ENCODE assay signal across 7 cellular contexts in genomic region chr12:96445743-96446655, GRCh38. TPM values are rescaled to one million over a fixed set of nuclear protein-coding genes. Genes with fewer than 3 reads are reported as not detected.
A peak's percentile ranks its signal among the peaks of the same experiment; 100 is the strongest.
DNase-seq lines count a peak whose midpoint lies in the region; ATAC-seq and TF ChIP-seq lines count a peak whose summit lies in the region.

No MANE protein-coding gene starts in this region.

- H3K79me2 ChIP-seq in SK-N-SH (ENCODE audit: insufficient read depth) = no peaks in the 10 kb centered on the region

- no peak for TF ChIP-seq RAD21 in SK-N-SH (IDR thresholded peaks at IDR 0.05; ENCODE audit: low read length)

- peak overlapping the region; percentile 46 for H3K4me2 ChIP-seq in SK-N-SH

- H3K9me3 ChIP-seq in SK-N-SH (no peaks in the 10 kb centered on the region), ascending aorta (no peaks in the 10 kb centered on the region), left lung (no peaks in the 10 kb centered on the region), stomach smooth muscle (ENCODE audit: control insufficient read depth in 2 of 2, low read length in 2 of 2) (no peaks in the 10 kb centered on the region)

- H3K4me3 ChIP-seq in SK-N-SH (ENCODE audit: low read depth in 2 of 2, low read length in 1 of 2) = peak overlapping the region in 1 of 2 experiments; percentile 15; a peak in 1 of 4 replicates
- H3K4me3 ChIP-seq in ascending aorta = no peak overlapping the region
- H3K4me3 ChIP-seq in left lung = no peak overlapping the region
- no peak overlapping the region for H3K4me3 ChIP-seq in stomach smooth muscle (ENCODE audit: low read length in 2 of 2)

- H3K27me3 ChIP-seq in SK-N-SH (ENCODE audit: insufficient read depth) (no peaks in the 10 kb centered on the region), ascending aorta (no peaks in the 10 kb centered on the region), left lung (no peaks in the 10 kb centered on the region), stomach smooth muscle (ENCODE audit: control insufficient read depth in 1 of 2, insufficient read depth in 2 of 2, low read length in 2 of 2) (no peaks in the 10 kb centered on the region)

- H3K9ac ChIP-seq in SK-N-SH (peak overlapping the region; percentile 69), stomach smooth muscle (ENCODE audit: low read length in 2 of 2) (no peak overlapping the region)

- H3F3A ChIP-seq in SK-N-SH (replicated peaks; ENCODE audit: insufficient read depth) = peaks cover 36% of the 10 kb centered on the region

- ATAC-seq in GM18861 (IDR thresholded peaks at IDR 0.05; ENCODE audit: unreplicated experiment) = peak; percentile 97
- peak; percentile 66 for ATAC-seq in HG02970 (IDR thresholded peaks at IDR 0.05; ENCODE audit: low FRiP score, unreplicated experiment)
- peak; percentile 87 for ATAC-seq in left lung

- no peaks in the 10 kb centered on the region for H4K20me1 ChIP-seq in SK-N-SH (ENCODE audit: insufficient read depth)

- H3K36me3 ChIP-seq in SK-N-SH (replicated peaks in 1 of 2; ENCODE audit: control insufficient read depth in 1 of 2, insufficient read depth in 2 of 2, low read length in 1 of 2) (no peaks in the 10 kb centered on the region), ascending aorta (no peaks in the 10 kb centered on the region), left lung (no peaks in the 10 kb centered on the region), stomach smooth muscle (ENCODE audit: control insufficient read depth in 2 of 2, insufficient read depth in 2 of 2, low read length in 2 of 2) (no peaks in the 10 kb centered on the region)

- peak overlapping the region; percentile 58 to 98; a peak in 3 of 4 replicates for H3K27ac ChIP-seq in SK-N-SH (ENCODE audit: low read depth in 2 of 2, low read length in 1 of 2)
- peak overlapping the region; percentile 62 to 63 for H3K27ac ChIP-seq in ascending aorta
- peak overlapping the region; percentile 64 to 79 for H3K27ac ChIP-seq in left lung
- peak overlapping the region; percentile 18 for H3K27ac ChIP-seq in stomach smooth muscle (ENCODE audit: low read length)

- no peaks in the 10 kb centered on the region for H3K9me2 ChIP-seq in SK-N-SH

- TF ChIP-seq CTCF in SK-N-SH (IDR thresholded peaks at IDR 0.05) (no peak), ascending aorta (IDR thresholded peaks at IDR 0.05) (no peak), left lung (IDR thresholded peaks at IDR 0.05) (no peak)

- WGBS in SK-N-SH (ENCODE audit: low lambda C conversion rate) = 23% methylated on average over 6 of the region's 6 CpGs

- intact Hi-C loops in ascending aorta (cut with DNase I) (no loop called here), left lung (cut with DNase I) (no loop called here)

- DNase-seq in SK-N-SH = no peak
- no peak for DNase-seq in ascending aorta (ENCODE audit: low spot score in 2 of 2)
- DNase-seq in left lung = no peak
- no peak for DNase-seq in NCI-H2029 treated with DMSO at 0.1 percent for 48 hours (lab: John Stamatoyannopoulos, UW)

- CTCF ChIA-PET in SK-N-SH (lab: Yijun Ruan, JAX) = interaction anchor here (0.6 to 1.9 kb wide), 3 partner anchors 16 to 1417 kb away, joined by 3 to 7 read pairs (median 3); partner anchors contain the start of gene CFAP54

- POLR2A ChIA-PET in SK-N-SH (lab: Yijun Ruan, JAX) = no interaction called here

- H3K4me1 ChIP-seq in SK-N-SH (ENCODE audit: control insufficient read depth in 1 of 2, insufficient read depth in 2 of 2, low read depth in 1 of 2, low read length in 1 of 2) = peaks cover 0 to 21% of the 10 kb centered on the region in 2 experiments; a peak in 3 of 4 replicates
- H3K4me1 ChIP-seq in ascending aorta = no peaks in the 10 kb centered on the region
- H3K4me1 ChIP-seq in left lung = peaks cover 0 to 25% of the 10 kb centered on the region in 2 donors
- H3K4me1 ChIP-seq in stomach smooth muscle (ENCODE audit: control insufficient read depth, insufficient read depth, low read length) = no peaks in the 10 kb centered on the region

- peak in 1 of 2 experiments; percentile 83; a peak in 2 of 4 replicates for TF ChIP-seq EP300 in SK-N-SH (IDR thresholded peaks at IDR 0.05; ENCODE audit: borderline replicate concordance in 1 of 2, low read depth in 1 of 2, low read length in 1 of 2)

- peak overlapping the region; percentile 41; the same call in 1 of the 2 replicates for H2AFZ ChIP-seq in SK-N-SH (ENCODE audit: low read depth)

TF ChIP-seq in SK-N-SH, 30 proteins besides CTCF, POLR2A, EP300 and RAD21 (continues in another document):
- TF ChIP-seq ZBTB33 (IDR thresholded peaks at IDR 0.05; ENCODE audit: borderline replicate concordance, low read depth) (no peak), MXI1 (IDR thresholded peaks at IDR 0.05; ENCODE audit: low read depth, low read length) (no peak), RFX5 (IDR thresholded peaks at IDR 0.05; ENCODE audit: low read length) (no peak), NFIC (IDR thresholded peaks at IDR 0.05; ENCODE audit: borderline replicate concordance) (peak; percentile 37; the same call in 1 of the 2 replicates), RCOR1 (IDR thresholded peaks at IDR 0.05; ENCODE audit: low read length) (no peak), IRF3 (IDR thresholded peaks at IDR 0.05; ENCODE audit: low read depth, low read length) (no peak), TCF12 (IDR thresholded peaks at IDR 0.05) (peak; percentile 87), FOXM1 (IDR thresholded peaks at IDR 0.05; ENCODE audit: low read depth) (0 out of 2 replicates have a peak, but pooled peaks have one; percentile 75), ELF1 (IDR thresholded peaks at IDR 0.05) (no peak), EZH2phosphoT487 (IDR thresholded peaks at IDR 0.05; ENCODE audit: borderline replicate concordance, low read depth) (no peak), FOXJ3 (CRISPR knock-in tag; IDR thresholded peaks at IDR 0.05) (no peak), MEF2A (IDR thresholded peaks at IDR 0.05; ENCODE audit: borderline replicate concordance, low read depth) (peak; percentile 24; the same call in 1 of the 2 replicates), CHD2 (IDR thresholded peaks at IDR 0.05; ENCODE audit: low read length, partially characterized antibody) (no peak), SIN3A (IDR thresholded peaks at IDR 0.05; ENCODE audit: borderline replicate concordance, low read depth, low read length) (no peak), TAF1 (IDR thresholded peaks at IDR 0.05; ENCODE audit: borderline replicate concordance, low read depth, low read length) (peak; percentile 51; the same call in 1 of the 2 replicates), SMC3 (IDR thresholded peaks at IDR 0.05; ENCODE audit: low read depth, low read length) (no peak), GATA2 (CRISPR knock-in tag; IDR thresholded peaks at IDR 0.05) (no peak), POLR2AphosphoS5 (IDR thresholded peaks at IDR 0.05; ENCODE audit: low read depth, low read length) (peak; percentile 91), GABPA (IDR thresholded peaks at IDR 0.05; ENCODE audit: low read depth) (peak; percentile 69), JUND (IDR thresholded peaks at IDR 0.05) (peak; percentile 71)
- TF ChIP-seq, protein P1, sequence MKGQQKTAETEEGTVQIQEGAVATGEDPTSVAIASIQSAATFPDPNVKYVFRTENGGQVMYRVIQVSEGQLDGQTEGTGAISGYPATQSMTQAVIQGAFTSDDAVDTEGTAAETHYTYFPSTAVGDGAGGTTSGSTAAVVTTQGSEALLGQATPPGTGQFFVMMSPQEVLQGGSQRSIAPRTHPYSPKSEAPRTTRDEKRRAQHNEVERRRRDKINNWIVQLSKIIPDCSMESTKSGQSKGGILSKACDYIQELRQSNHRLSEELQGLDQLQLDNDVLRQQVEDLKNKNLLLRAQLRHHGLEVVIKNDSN (IDR thresholded peaks at IDR 0.05; ENCODE audit: borderline replicate concordance, low read depth) = no peak
- TF ChIP-seq, protein P2, sequence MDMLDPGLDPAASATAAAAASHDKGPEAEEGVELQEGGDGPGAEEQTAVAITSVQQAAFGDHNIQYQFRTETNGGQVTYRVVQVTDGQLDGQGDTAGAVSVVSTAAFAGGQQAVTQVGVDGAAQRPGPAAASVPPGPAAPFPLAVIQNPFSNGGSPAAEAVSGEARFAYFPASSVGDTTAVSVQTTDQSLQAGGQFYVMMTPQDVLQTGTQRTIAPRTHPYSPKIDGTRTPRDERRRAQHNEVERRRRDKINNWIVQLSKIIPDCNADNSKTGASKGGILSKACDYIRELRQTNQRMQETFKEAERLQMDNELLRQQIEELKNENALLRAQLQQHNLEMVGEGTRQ (IDR thresholded peaks at IDR 0.05; ENCODE audit: borderline replicate concordance, low read depth, low read length) = no peak

RNA-seq across cellular contexts. Expression of gene CFAP54, which starts 43.4 kb away (rescaled TPM):
- 0.87 and 1.1 TPM in 2 replicates for polyA plus RNA-seq in SK-N-SH (2012; rRNA removed)
- 1.1 and 1.5 TPM in 2 replicates for polyA plus RNA-seq in SK-N-SH (2012; cell fraction: cytosol; rRNA removed)
- polyA plus RNA-seq in SK-N-SH (2012; cell fraction: nucleus; rRNA removed) = 1.9 and 3.1 TPM in 2 replicates
- total RNA-seq in ascending aorta = not detected
- 1 to 10 TPM; 1.1 to 3.2 TPM for total RNA-seq in left lung

RNA-seq across cellular contexts. Expression of gene CDK17, which starts 45.8 kb away (rescaled TPM):
- polyA plus RNA-seq in SK-N-SH (2012; rRNA removed) = 11.7 and 12.4 TPM in 2 replicates
- polyA plus RNA-seq in SK-N-SH (2012; cell fraction: cytosol; rRNA removed) = 14.0 and 16.6 TPM in 2 replicates
- polyA plus RNA-seq in SK-N-SH (2012; cell fraction: nucleus; rRNA removed) = 12.6 and 24.0 TPM in 2 replicates
- total RNA-seq in ascending aorta (49.7 TPM), left lung (10 to 100 TPM; 32.1 to 36.4 TPM)

Comparison
In these comparisons a context has a peak if more than half of its experiments do, and no peak if none do; other contexts are left out.
1. H3K27ac ChIP-seq: peak in every context shown above with its lines; median percentile 78 in SK-N-SH; 72 in left lung; 62 in ascending aorta; 18 in stomach smooth muscle.